In the genomic region with DNA sequence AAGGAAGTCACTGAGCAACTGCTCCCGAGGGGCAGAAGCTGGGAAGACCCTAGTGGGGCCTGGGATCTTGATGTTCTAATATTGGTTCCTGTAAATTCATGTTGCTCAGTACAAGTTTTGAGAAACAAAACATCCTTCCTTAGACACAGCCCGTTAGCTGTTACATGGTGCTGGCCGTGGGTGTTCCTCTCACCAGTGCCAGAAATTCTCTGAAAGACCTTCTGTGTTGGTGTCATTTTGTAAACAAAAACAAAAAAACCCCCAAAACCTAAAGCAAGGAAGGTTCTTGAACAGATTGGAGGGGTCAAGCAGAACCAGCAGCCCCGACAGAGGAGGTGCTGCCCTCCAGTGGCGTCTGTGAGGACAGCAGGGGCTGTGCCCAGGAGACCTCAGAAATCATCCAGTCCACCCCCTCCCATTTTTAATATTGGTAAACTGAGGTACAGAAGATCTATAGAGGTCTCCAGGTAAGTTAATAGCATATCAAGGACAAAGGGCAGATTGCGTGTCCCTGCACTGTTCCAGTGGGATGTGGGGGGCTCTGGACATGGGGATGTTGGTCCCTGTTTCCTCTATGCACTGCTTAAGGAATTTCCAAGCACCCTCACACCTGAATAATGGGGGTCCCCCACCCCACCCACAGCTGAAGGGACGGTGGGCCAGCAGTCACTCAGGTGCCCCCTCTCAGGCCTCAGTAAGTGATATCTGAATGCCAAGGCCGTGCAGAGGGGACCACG, we compare ENCODE assay signal across 8 cellular contexts. TPM values are rescaled to one million over a fixed set of nuclear protein-coding genes. Genes with fewer than 3 reads are reported as not detected.
DNase-seq lines count a peak whose midpoint lies in the region; ATAC-seq, FAIRE-seq and TF ChIP-seq lines count a peak whose summit lies in the region.

No MANE protein-coding gene starts in this region.

- peak; percentile 60 to 75 for ATAC-seq in CD4-positive, CD25-positive, alpha-beta regulatory T cell (ENCODE audit: low read depth in 2 of 2)
- peak; percentile 41 for ATAC-seq in HG02610 (IDR thresholded peaks at IDR 0.05; ENCODE audit: unreplicated experiment)
- ATAC-seq in GM18873 (IDR thresholded peaks at IDR 0.05; ENCODE audit: low FRiP score, unreplicated experiment), result no peak
- ATAC-seq in HG02884 (IDR thresholded peaks at IDR 0.05; ENCODE audit: unreplicated experiment), result no peak

- TF ChIP-seq CTCF in astrocyte (IDR thresholded peaks at IDR 0.05; ENCODE audit: insufficient read depth, low read depth, low read length), result peak; percentile 90

- peak; percentile 43 for FAIRE-seq in astrocyte (lab: Jason Lieb, UNC)

- H3K36me3 ChIP-seq in CD4-positive, CD25-positive, alpha-beta regulatory T cell (ENCODE audit: control insufficient read depth, insufficient read depth, low read length), result no peaks in the 10 kb centered on the region
- H3K36me3 ChIP-seq in astrocyte (ENCODE audit: insufficient read depth, low read length), result no peaks in the 10 kb centered on the region

- peaks cover 18% of the 10 kb centered on the region for H3K4me1 ChIP-seq in CD4-positive, CD25-positive, alpha-beta regulatory T cell (ENCODE audit: control insufficient read depth, insufficient read depth, low read length, poor library complexity, severe bottlenecking)
- H3K4me1 ChIP-seq in astrocyte (ENCODE audit: insufficient read depth, low read length), result peaks cover 7% of the 10 kb centered on the region

- no peaks in the 10 kb centered on the region for H3K9me3 Mint-ChIP-seq in CD4-positive, CD25-positive, alpha-beta regulatory T cell
- H3K9me3 Mint-ChIP-seq in astrocyte (ENCODE audit: unreplicated experiment), result no peaks in the 10 kb centered on the region

- H3K4me3 ChIP-seq in CD4-positive, CD25-positive, alpha-beta regulatory T cell (ENCODE audit: low read depth, low read length), result peak overlapping the region; percentile 64
- H3K4me3 ChIP-seq in astrocyte (ENCODE audit: insufficient read depth, low read depth, low read length), result no peak overlapping the region

- no peak overlapping the region for H3K9ac ChIP-seq in astrocyte (ENCODE audit: low read length)

- H3K27ac ChIP-seq in CD4-positive, CD25-positive, alpha-beta regulatory T cell (ENCODE audit: insufficient read depth, low read length, poor library complexity, severe bottlenecking), result no peak overlapping the region
- no peak overlapping the region for H3K27ac ChIP-seq in astrocyte (ENCODE audit: low read depth, low read length)

- H3K9me3 ChIP-seq in CD4-positive, CD25-positive, alpha-beta regulatory T cell (ENCODE audit: control insufficient read depth in 2 of 2, low read length in 2 of 2), result no peaks in the 10 kb centered on the region
- no peaks in the 10 kb centered on the region for H3K9me3 ChIP-seq in astrocyte (ENCODE audit: insufficient read depth, low read depth, low read length)

- H2AFZ ChIP-seq in astrocyte (ENCODE audit: low read depth, low read length), result peak overlapping the region; percentile 50

- no peaks in the 10 kb centered on the region for H3K79me2 ChIP-seq in astrocyte (ENCODE audit: insufficient read depth, low read length)

- H3K27me3 ChIP-seq in CD4-positive, CD25-positive, alpha-beta regulatory T cell (ENCODE audit: control insufficient read depth, insufficient read depth, low read length), result no peaks in the 10 kb centered on the region
- H3K27me3 ChIP-seq in astrocyte (ENCODE audit: insufficient read depth, low read length), result no peaks in the 10 kb centered on the region

- peak overlapping the region in 2 of 4 donors; percentile 35 to 50 for H3K4me3 Mint-ChIP-seq in CD4-positive, CD25-positive, alpha-beta regulatory T cell
- no peak overlapping the region for H3K4me3 Mint-ChIP-seq in astrocyte (ENCODE audit: unreplicated experiment)

- peak; percentile 42 to 66 (median 58) for DNase-seq in CD4-positive, CD25-positive, alpha-beta regulatory T cell
- DNase-seq in T-helper 2 cell (peak; percentile 15 to 49 (median 38)), astrocyte (ENCODE audit: low read depth) (no peak), hypothalamus (lab: John Stamatoyannopoulos, UW) (peak in 48 of 51 donors; percentile 9 to 78 (median 56))
- DNase-seq in stimulated activated CD4-positive, alpha-beta T cell treated with anti-CD3 and anti-CD28 coated beads, Interleukin-12 subunit alpha, Interleukin-12 subunit beta, amount 100 ng/mL, for 24 hours (ENCODE audit: low read depth in 2 of 2), result peak; percentile 36 to 61

- no peaks in the 10 kb centered on the region for H4K20me1 ChIP-seq in astrocyte (ENCODE audit: insufficient read depth, low read length)

- H3K27ac Mint-ChIP-seq in CD4-positive, CD25-positive, alpha-beta regulatory T cell, result peak overlapping the region; percentile 46 to 90 (median 52)
- peak overlapping the region; percentile 4 for H3K27ac Mint-ChIP-seq in astrocyte (ENCODE audit: unreplicated experiment)

- H3K27me3 Mint-ChIP-seq in CD4-positive, CD25-positive, alpha-beta regulatory T cell, result peaks cover 4% of the 10 kb centered on the region
- H3K27me3 Mint-ChIP-seq in astrocyte (ENCODE audit: low read depth, unreplicated experiment), result no peaks in the 10 kb centered on the region

- H3K4me1 Mint-ChIP-seq in CD4-positive, CD25-positive, alpha-beta regulatory T cell, result peaks cover 5 to 26% (median 14%) of the 10 kb centered on the region in 4 donors
- no peaks in the 10 kb centered on the region for H3K4me1 Mint-ChIP-seq in astrocyte (ENCODE audit: low read depth, unreplicated experiment)

- no peaks in the 10 kb centered on the region for H3K36me3 Mint-ChIP-seq in CD4-positive, CD25-positive, alpha-beta regulatory T cell
- H3K36me3 Mint-ChIP-seq in astrocyte (ENCODE audit: low read depth, unreplicated experiment), result no peaks in the 10 kb centered on the region

- no peak overlapping the region for H3K4me2 ChIP-seq in astrocyte (ENCODE audit: low read length)

RNA-seq across cellular contexts. Expression of gene SLC2A7, which starts 38.2 kb away (rescaled TPM):
- not detected for total RNA-seq in CD4-positive, CD25-positive, alpha-beta regulatory T cell
- not detected for polyA plus RNA-seq in CD4-positive, CD25-positive, alpha-beta regulatory T cell
- total RNA-seq in astrocyte, result not detected in 2 replicates

RNA-seq across cellular contexts. Expression of gene CA6, which starts 42.4 kb away (rescaled TPM):
- total RNA-seq in CD4-positive, CD25-positive, alpha-beta regulatory T cell, result not detected
- polyA plus RNA-seq in CD4-positive, CD25-positive, alpha-beta regulatory T cell, result under 1 TPM in 2 of 4 donors, not detected in 2; 0.41 to 0.61 TPM
- not detected in 2 replicates for total RNA-seq in astrocyte

Comparison
In these comparisons a context has a peak if more than half of its experiments do, and no peak if none do; other contexts are left out.
1. ATAC-seq: peak in CD4-positive, CD25-positive, alpha-beta regulatory T cell (2 of 2) and HG02610 (single experiment); none in GM18873 (single experiment) and HG02884 (single experiment).